8 cellular contexts compared by ENCODE assay signal in genomic region chr18:61432590-61432989, GRCh38.
"Had no signal": no experiment of that assay in that cellular context is flagged by ENCODE, and none has a peak within 500 bp of the region (broad histone marks: within the 10 kb centered on the region; RNA-seq: fewer than 3 reads in every experiment).

No MANE protein-coding gene starts in this region.

- H3K27ac ChIP-seq: GM23248 had no signal

- H3K4me3 ChIP-seq: GM23248, GM23338, HAP-1 had no signal

- H3K4me1 ChIP-seq: HAP-1 had no signal

- DNase-seq: GM23248, GOT3, H7, H9, HCEC 1CT, HFFc6 had no signal

- H3K36me3 ChIP-seq: HAP-1 had no signal

- H3K9me3 ChIP-seq: HAP-1 had no signal
